ENCODE assay signal across 23 cellular contexts in the genomic region with DNA sequence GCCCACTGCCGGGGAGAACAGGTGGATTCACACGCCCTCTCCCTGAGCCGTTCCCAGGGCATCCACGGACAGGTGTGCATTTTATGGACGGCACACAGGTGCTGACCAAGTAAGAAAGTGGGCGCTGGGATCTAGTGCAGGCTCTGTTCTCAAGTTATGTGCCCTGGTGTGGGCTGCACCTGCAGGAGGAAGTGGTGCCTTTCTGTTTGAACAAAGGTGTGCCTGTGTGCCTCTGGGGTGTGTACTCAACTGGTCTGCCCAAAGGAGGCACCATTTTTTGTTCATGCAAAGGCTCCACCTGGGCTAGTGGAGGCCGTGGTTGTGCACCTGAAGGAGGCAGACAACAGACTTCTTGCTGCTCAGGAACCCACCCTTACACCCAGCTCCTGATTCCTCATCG.
"Had no signal": no experiment of that assay in that cellular context is flagged by ENCODE, and none has a peak within 500 bp of the region (broad histone marks: within the 10 kb centered on the region; RNA-seq: fewer than 3 reads in every experiment).

No MANE protein-coding gene starts in this region.

- H3K9ac ChIP-seq: parathyroid adenoma had no signal

- H3K9me3 Mint-ChIP-seq: activated B cell treated with CpG ODN at 0.5 μM for 24 hours; activated CD4-positive, alpha-beta memory T cell treated with anti-CD3 and anti-CD28 coated beads, Interleukin-2, amount 10 ng/mL, durations not matched to agents 7 days and 5 days; activated naive CD8-positive, alpha-beta T cell treated with anti-CD3 and anti-CD28 coated beads for 36 hours; activated T-helper 17 cell treated with anti-CD3 and anti-CD28 coated beads, Interleukin-2, amount 50 U/mL, for 72 hours; memory B cell; natural killer cell; T-helper 2 cell treated with Interferon-gamma antibody and Interleukin-4, amounts not matched to agents 5 μg/mL and 100 μg/mL, for 36 hours had no signal

- H3K4me3 ChIP-seq: dorsolateral prefrontal cortex, left ventricle myocardium inferior, sigmoid colon, thyroid gland, uterus had no signal

- H3K27ac ChIP-seq: dorsolateral prefrontal cortex, left ventricle myocardium inferior, neutrophil, parathyroid adenoma, sigmoid colon, thyroid gland, uterus had no signal

- ATAC-seq: activated T-helper 17 cell treated with anti-CD3 and anti-CD28 coated beads, Interleukin-2, amount 50 U/mL, for 72 hours; natural killer cell had no signal

- H3K36me3 Mint-ChIP-seq: activated naive CD8-positive, alpha-beta T cell treated with anti-CD3 and anti-CD28 coated beads for 36 hours; memory B cell; natural killer cell had no signal

- H3K27me3 ChIP-seq: neutrophil, sigmoid colon, thyroid gland, uterus had no signal

- H3K4me1 Mint-ChIP-seq: activated B cell treated with CpG ODN at 0.5 μM for 24 hours; activated CD4-positive, alpha-beta memory T cell treated with anti-CD3 and anti-CD28 coated beads, Interleukin-2, amount 10 ng/mL, durations not matched to agents 7 days and 5 days; activated naive CD8-positive, alpha-beta T cell treated with anti-CD3 and anti-CD28 coated beads for 36 hours; activated T-helper 17 cell treated with anti-CD3 and anti-CD28 coated beads, Interleukin-2, amount 50 U/mL, for 72 hours; memory B cell; natural killer cell had no signal

- H3K4me1 ChIP-seq: parathyroid adenoma, thyroid gland, uterus had no signal

- H3K9me3 ChIP-seq: left ventricle myocardium inferior, neutrophil, sigmoid colon, thyroid gland, uterus had no signal

- H3K4me3 Mint-ChIP-seq: activated B cell treated with CpG ODN at 0.5 μM for 24 hours; activated CD4-positive, alpha-beta memory T cell treated with anti-CD3 and anti-CD28 coated beads, Interleukin-2, amount 10 ng/mL, durations not matched to agents 7 days and 5 days; activated naive CD8-positive, alpha-beta T cell treated with anti-CD3 and anti-CD28 coated beads for 36 hours; activated T-helper 17 cell treated with anti-CD3 and anti-CD28 coated beads, Interleukin-2, amount 50 U/mL, for 72 hours; memory B cell; natural killer cell; T-helper 2 cell treated with Interferon-gamma antibody and Interleukin-4, amounts not matched to agents 5 μg/mL and 100 μg/mL, for 36 hours had no signal

- H3K27ac Mint-ChIP-seq: activated B cell treated with CpG ODN at 0.5 μM for 24 hours; activated CD4-positive, alpha-beta memory T cell treated with anti-CD3 and anti-CD28 coated beads, Interleukin-2, amount 10 ng/mL, durations not matched to agents 7 days and 5 days; activated naive CD8-positive, alpha-beta T cell treated with anti-CD3 and anti-CD28 coated beads for 36 hours; activated T-helper 17 cell treated with anti-CD3 and anti-CD28 coated beads, Interleukin-2, amount 50 U/mL, for 72 hours; memory B cell; natural killer cell; T-helper 2 cell treated with Interferon-gamma antibody and Interleukin-4, amounts not matched to agents 5 μg/mL and 100 μg/mL, for 36 hours had no signal

- H3K36me3 ChIP-seq: left ventricle myocardium inferior, neutrophil, sigmoid colon, thyroid gland, uterus had no signal

- DNase-seq: activated B cell treated with CpG ODN at 0.5 μM for 24 hours; activated CD4-positive, alpha-beta memory T cell treated with anti-CD3 and anti-CD28 coated beads, Interleukin-2, amount 10 ng/mL, durations not matched to agents 7 days and 5 days; activated CD4-positive, alpha-beta T cell treated with anti-CD3 and anti-CD28 coated beads for 4 hours; activated naive CD4-positive, alpha-beta T cell; activated naive CD8-positive, alpha-beta T cell treated with anti-CD3 and anti-CD28 coated beads for 36 hours; activated T-cell treated with anti-CD3 and anti-CD28 coated beads, Interleukin-2, amount 50 U/mL, for 1 hour; amniotic stem cell; dorsolateral prefrontal cortex; foreskin melanocyte; glutamatergic neuron; hippocampal formation; kidney; left ventricle myocardium inferior; natural killer cell; sigmoid colon; stimulated activated naive CD4-positive, alpha-beta T cell treated with Interleukin-2 at 50 U/mL for 16 hours; thyroid gland; uterus had no signal

- H3K27me3 Mint-ChIP-seq: activated naive CD8-positive, alpha-beta T cell treated with anti-CD3 and anti-CD28 coated beads for 36 hours had no signal
